8 cellular contexts compared by ENCODE assay signal in genomic region chr1:225999912-226000337, GRCh38. TPM values are rescaled to one million over a fixed set of nuclear protein-coding genes. Genes with fewer than 3 reads are reported as not detected.
DNase-seq lines count a peak whose midpoint lies in the region; ATAC-seq, FAIRE-seq and TF ChIP-seq lines count a peak whose summit lies in the region.

No MANE protein-coding gene starts in this region.

- H3K4me3 Mint-ChIP-seq in activated B cell treated with CpG ODN at 0.5 μM for 24 hours: peak overlapping the region; percentile 100

- H3K27me3 ChIP-seq in skeletal muscle tissue (ENCODE audit: control insufficient read depth in 3 of 3, insufficient read depth in 3 of 3, low read length in 3 of 3): no peaks in the 10 kb centered on the region

- peaks cover 32% of the 10 kb centered on the region for H3K36me3 Mint-ChIP-seq in activated B cell treated with CpG ODN at 0.5 μM for 24 hours (ENCODE audit: low read depth)

- H3K27ac Mint-ChIP-seq in activated B cell treated with CpG ODN at 0.5 μM for 24 hours: peak overlapping the region; percentile 100

- H3K4me1 Mint-ChIP-seq in activated B cell treated with CpG ODN at 0.5 μM for 24 hours: peaks cover 87% of the 10 kb centered on the region

- H3K27me3 Mint-ChIP-seq in activated B cell treated with CpG ODN at 0.5 μM for 24 hours: no peaks in the 10 kb centered on the region

- H3K4me3 ChIP-seq in skeletal muscle tissue (ENCODE audit: low read length in 3 of 3): peak overlapping the region; percentile 66 to 69 (median 68)

- no peaks in the 10 kb centered on the region for H3K9me3 ChIP-seq in skeletal muscle tissue (ENCODE audit: control insufficient read depth in 3 of 3, low read length in 3 of 3)

- TF ChIP-seq CTCF in GM20000 (IDR thresholded peaks at IDR 0.05; ENCODE audit: extremely low read depth, missing control alignments) (no peak), activated B cell treated with CpG ODN at 0.5 μM for 24 hours (IDR thresholded peaks at IDR 0.05) (no peak)

- no peak for FAIRE-seq in HTR-8/SVneo (lab: Jason Lieb, UNC)

- peak overlapping the region; percentile 97 for H3K27ac ChIP-seq in skeletal muscle tissue (ENCODE audit: low read depth, low read length)

- H3K9ac ChIP-seq in skeletal muscle tissue (ENCODE audit: low read depth in 1 of 3, low read length in 3 of 3): peak overlapping the region; percentile 77 to 87 (median 80)

- intact Hi-C loops in activated B cell treated with CpG ODN at 0.5 μM for 24 hours (cut with micrococcal nuclease): loop anchor here (1.0 to 5.0 kb wide), 11 partner anchors 13 to 573 kb away; partner anchors contain the start of genes ACBD3, H3-3A, PARP1 and PYCR2

- ATAC-seq in HG03558 (IDR thresholded peaks at IDR 0.05; ENCODE audit: extremely low read depth, unreplicated experiment) (peak; percentile 21), activated B cell treated with CpG ODN at 0.5 μM for 24 hours (ENCODE audit: low read depth) (peak; percentile 38)

- CTCF ChIA-PET in activated B cell treated with CpG ODN at 0.5 μM for 24 hours (lab: Charles Lee): interaction anchor here (0.7 to 6.6 kb wide), 8 partner anchors 9 to 533 kb away, joined by 3 to 56 read pairs (median 3); partner anchors contain the start of gene H3-3A

- peaks cover 27 to 41% (median 29%) of the 10 kb centered on the region in 3 donors for H3K4me1 ChIP-seq in skeletal muscle tissue (ENCODE audit: control insufficient read depth in 3 of 3, insufficient read depth in 3 of 3, low read length in 3 of 3)

- H3K9me3 Mint-ChIP-seq in activated B cell treated with CpG ODN at 0.5 μM for 24 hours: no peaks in the 10 kb centered on the region

- DNase-seq in GF-D8 (lab: John Stamatoyannopoulos, UW) (peak; percentile 100), GM20000 (ENCODE audit: low spot score) (peak; percentile 63), activated B cell treated with CpG ODN at 0.5 μM for 24 hours (no peak), glomerular visceral epithelial cell (ENCODE audit: extremely low spot score) (peak; percentile 40), NCI-H128 (lab: John Stamatoyannopoulos, UW; ENCODE audit: unreplicated experiment) (no peak), HTR-8/SVneo (ENCODE audit: insufficient read length, low spot score) (no peak)

- POLR2A ChIA-PET in activated B cell treated with CpG ODN at 0.5 μM for 24 hours (lab: Charles Lee): interaction anchor here (0.6 to 15.0 kb wide), 45 partner anchors 10 to 575 kb away, joined by 3 to 617 read pairs (median 7); partner anchors contain the start of genes H3-3A, LBR, PARP1 and PYCR2

- H3K36me3 ChIP-seq in skeletal muscle tissue (ENCODE audit: control insufficient read depth in 3 of 3, insufficient read depth in 3 of 3, low read length in 3 of 3): peaks cover under 1 to 5% (median 3%) of the 10 kb centered on the region in 3 donors

RNA-seq across cellular contexts. Expression of gene SDE2, which starts 0.8 kb away (rescaled TPM):
- total RNA-seq in activated B cell treated with CpG ODN at 0.5 μM for 24 hours (21.1 and 21.8 TPM in 2 replicates), skeletal muscle tissue (28.2 TPM)

RNA-seq across cellular contexts. Expression of gene LEFTY2, which starts 58.9 kb away (rescaled TPM):
- total RNA-seq in activated B cell treated with CpG ODN at 0.5 μM for 24 hours (not detected in 2 replicates), skeletal muscle tissue (2.1 TPM)

Comparison
In these comparisons a context has a peak if more than half of its experiments do, and no peak if none do; other contexts are left out.
1. DNase-seq: peak in GF-D8 (single experiment), GM20000 (single experiment) and glomerular visceral epithelial cell (single experiment); none in activated B cell treated with CpG ODN at 0.5 μM for 24 hours (single experiment), NCI-H128 (single experiment) and HTR-8/SVneo (single experiment).